11 cellular contexts compared by ENCODE assay signal in genomic region chr12:19639781-19640180, GRCh38.
"Had no signal": no experiment of that assay in that cellular context is flagged by ENCODE, and none has a peak within 500 bp of the region (broad histone marks: within the 10 kb centered on the region; RNA-seq: fewer than 3 reads in every experiment).

No MANE protein-coding gene starts in this region.

- ATAC-seq: activated naive CD4-positive, alpha-beta T cell treated with anti-CD3 and anti-CD28 coated beads, Interleukin-2, amount 50 U/mL, for 72 hours had no signal

- H3K27ac ChIP-seq: dorsolateral prefrontal cortex, parathyroid adenoma, skin epidermis had no signal

- H3K4me3 ChIP-seq: dorsolateral prefrontal cortex, skin epidermis had no signal

- H3K9me3 Mint-ChIP-seq: activated naive CD4-positive, alpha-beta T cell treated with anti-CD3 and anti-CD28 coated beads, Interleukin-2, amount 50 U/mL, for 72 hours had no signal

- H3K4me1 ChIP-seq: parathyroid adenoma had no signal

- H3K27me3 ChIP-seq: dorsolateral prefrontal cortex had no signal

- DNase-seq: activated CD4-positive, alpha-beta T cell treated with anti-CD3 and anti-CD28 coated beads, Interleukin-2, amount 50 U/mL, for 4 hours; activated CD4-positive, CD25-positive, alpha-beta regulatory T cell treated with anti-CD3 and anti-CD28 coated beads, Interleukin-2, amount 50 U/mL, for 72 hours; activated effector memory CD4-positive, alpha-beta T cell treated with Interleukin-2 at 50 U/mL for 16 hours; activated T-cell treated with anti-CD3 and anti-CD28 coated beads, Interleukin-2, amount 50 U/mL, for 1 hour; amniotic stem cell; dorsolateral prefrontal cortex; mesendoderm; retina had no signal

- H3K36me3 Mint-ChIP-seq: activated naive CD4-positive, alpha-beta T cell treated with anti-CD3 and anti-CD28 coated beads, Interleukin-2, amount 50 U/mL, for 72 hours had no signal

- H3K27ac Mint-ChIP-seq: activated naive CD4-positive, alpha-beta T cell treated with anti-CD3 and anti-CD28 coated beads, Interleukin-2, amount 50 U/mL, for 72 hours had no signal
